8 cellular contexts compared by ENCODE assay signal in the genomic region with DNA sequence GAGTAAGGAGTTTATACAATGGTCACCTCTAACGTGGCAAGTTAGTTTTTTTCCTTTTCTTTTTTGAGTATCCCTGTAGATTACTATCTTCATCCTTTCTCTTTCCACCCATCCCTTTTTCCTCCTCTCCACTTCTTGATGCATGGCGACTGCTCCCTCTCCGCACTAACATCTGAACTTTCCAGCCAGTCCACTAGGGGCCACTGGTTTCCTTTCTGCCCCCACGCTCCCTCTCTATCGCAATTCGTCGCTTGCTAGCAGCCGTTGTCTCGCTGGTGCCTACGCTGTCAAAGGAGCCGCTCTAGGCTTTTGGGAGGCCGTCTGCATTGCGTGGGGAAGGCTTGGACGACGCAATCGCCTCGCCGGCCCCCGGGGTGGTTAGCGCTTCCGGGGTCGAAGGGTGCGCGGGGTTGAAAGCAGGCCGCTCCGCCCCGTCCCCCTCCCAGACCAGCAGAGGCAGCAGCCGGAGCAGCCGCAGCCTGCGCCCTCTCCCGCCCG. TPM values are rescaled to one million over a fixed set of nuclear protein-coding genes. Genes with fewer than 3 reads are reported as not detected.
DNase-seq lines count a peak whose midpoint lies in the region; ATAC-seq and TF ChIP-seq lines count a peak whose summit lies in the region.

A gene (plus strand): TSS at position 442 of the 498 bp plus-strand sequence. CDS start 2,699 bp downstream, outside the sequence.

- H3K27me3 ChIP-seq in NT2/D1 (ENCODE audit: insufficient read depth, insufficient read length) (no peaks in the 10 kb centered on the region), endodermal cell (ENCODE audit: control insufficient read depth, insufficient read depth, low read length, poor library complexity, severe bottlenecking) (no peaks in the 10 kb centered on the region)

- in situ Hi-C loops in Caki2 (cut with HindIII; ENCODE audit: low pct_unique_long_range_greater_than_20kb, low sequenced_read_pairs) = no loop called here

- peak within 1 kb of the TSS; percentile 100 for H3K27ac Mint-ChIP-seq in endodermal cell

- H3K9ac ChIP-seq in NT2/D1 (ENCODE audit: insufficient read length, low read depth) (peak within 1 kb of the TSS; percentile 94), endodermal cell (ENCODE audit: extremely low read depth, low read length, poor library complexity, severe bottlenecking) (peak within 1 kb of the TSS; percentile 99)

- DNase-seq in Caki2 (ENCODE audit: low read depth) (peak; percentile 100), HUDEP-2 (lab: John Stamatoyannopoulos, UW; ENCODE audit: unreplicated experiment in 76 of 76) (peak in 75 of 76 experiments; percentile 13 to 98 (median 97)), NT2/D1 (ENCODE audit: low read depth, low spot score) (peak; percentile 99), endodermal cell (peak; percentile 100)
- peak; percentile 93 for DNase-seq in activated CD8-positive, alpha-beta memory T cell treated with anti-CD3 and anti-CD28 coated beads, Interleukin-2, amount 50 U/mL, for 1 hour (ENCODE audit: extremely low read depth)
- peak; percentile 96 to 98 for DNase-seq in stimulated activated CD8-positive, alpha-beta memory T cell treated with anti-CD3 and anti-CD28 coated beads, Interleukin-15, amount 100 ng/mL, for 48 hours (ENCODE audit: low read depth in 2 of 2)

- no peaks in the 10 kb centered on the region for H3K9me3 ChIP-seq in NT2/D1 (ENCODE audit: insufficient read depth, low read length)
- no peaks in the 10 kb centered on the region for H3K9me3 ChIP-seq in endodermal cell (ENCODE audit: control insufficient read depth, low read length)
- no peaks in the 10 kb centered on the region for H3K9me3 ChIP-seq in mesodermal cell (ENCODE audit: control insufficient read depth, low read length)

- H3K36me3 ChIP-seq in NT2/D1 (ENCODE audit: insufficient read depth, insufficient read length, low read length) = peaks cover 51% of the 10 kb centered on the region
- peaks cover 46% of the 10 kb centered on the region for H3K36me3 ChIP-seq in endodermal cell (ENCODE audit: control insufficient read depth, insufficient read depth, low read length)
- H3K36me3 ChIP-seq in mesodermal cell (ENCODE audit: control insufficient read depth, insufficient read depth, low read length) = peaks cover 48% of the 10 kb centered on the region

- ATAC-seq in GM21367 (IDR thresholded peaks at IDR 0.05; ENCODE audit: unreplicated experiment) = peak; percentile 93

- peaks cover 31% of the 10 kb centered on the region for H3K4me1 Mint-ChIP-seq in endodermal cell

- H3K27ac ChIP-seq in endodermal cell (ENCODE audit: low read depth, low read length) = peak within 1 kb of the TSS; percentile 99
- H3K27ac ChIP-seq in mesodermal cell (ENCODE audit: low read depth, low read length, severe bottlenecking) = peak within 1 kb of the TSS; percentile 98

- peak within 1 kb of the TSS; percentile 92 for H3K4me3 Mint-ChIP-seq in endodermal cell

- WGBS in endodermal cell (ENCODE audit: insufficient coverage in 1 of 2, insufficient read length in 1 of 2), 2 experiments = 0% methylated on average over 4 to 24 of the region's 32 CpGs
- 0 to 1% methylated on average over 16 to 23 of the region's 32 CpGs for WGBS in mesodermal cell (ENCODE audit: insufficient coverage in 2 of 2), 2 experiments

- H3K27me3 Mint-ChIP-seq in endodermal cell (ENCODE audit: insufficient read depth) = no peaks in the 10 kb centered on the region

- H3K4me1 ChIP-seq in NT2/D1 (ENCODE audit: insufficient read depth, insufficient read length) = no peaks in the 10 kb centered on the region
- H3K4me1 ChIP-seq in endodermal cell (ENCODE audit: control insufficient read depth, insufficient read depth, low read length) = peaks cover 10% of the 10 kb centered on the region
- peaks cover 6% of the 10 kb centered on the region for H3K4me1 ChIP-seq in mesodermal cell (ENCODE audit: control insufficient read depth, insufficient read depth, low read length, poor library complexity, severe bottlenecking)

- peaks cover 51% of the 10 kb centered on the region for H3K36me3 Mint-ChIP-seq in endodermal cell (ENCODE audit: low read depth)

- H3K9me3 Mint-ChIP-seq in endodermal cell = no peaks in the 10 kb centered on the region

- peak; percentile 86 for TF ChIP-seq CTCF in endodermal cell (conservative IDR thresholded peaks at IDR 0.05)

- H3K4me3 ChIP-seq in NT2/D1 (ENCODE audit: insufficient read length, low read depth) (peak within 1 kb of the TSS; percentile 70), endodermal cell (ENCODE audit: low read length) (peak within 1 kb of the TSS; percentile 100), mesodermal cell (ENCODE audit: extremely low read depth, insufficient read depth, low read length, poor library complexity, severe bottlenecking) (peak within 1 kb of the TSS; percentile 91)

RNA-seq across cellular contexts. Expression of the gene that starts here (rescaled TPM):
- 190 and 201 TPM in 2 replicates for total RNA-seq in Caki2 (2014; rRNA removed; shearing (Covaris generic); ENCODE audit: low replicate concordance)
- total RNA-seq in endodermal cell = 1,000 to 10,000 TPM; 1,281 to 1,338 TPM
- 1,028 TPM for polyA plus RNA-seq in endodermal cell (2013, experiment 1 of 2)
- polyA plus RNA-seq in endodermal cell (2013, experiment 2 of 2) = 890 TPM
- 826 TPM for polyA plus RNA-seq in mesodermal cell (2013, experiment 1 of 2)
- 812 TPM for polyA plus RNA-seq in mesodermal cell (2013, experiment 2 of 2)

Comparison
In these comparisons a context has a peak if more than half of its experiments do, and no peak if none do; other contexts are left out.
1. Peak in every context shown above with its lines: DNase-seq, ATAC-seq, H3K4me3 ChIP-seq and H3K27ac ChIP-seq.